Comparison of ENCODE assay signal across 1 cellular context in genomic region chr2:188434018-188434417, GRCh38.
TF ChIP-seq lines count a peak whose summit lies in the region.

No MANE protein-coding gene starts in this region.

TF ChIP-seq in K562, 482 proteins besides CTCF, POLR2A, EP300 and RAD21:
- 0 out of 2 replicates have a peak, but pooled peaks have one; percentile 11 for TF ChIP-seq PKNOX1 (IDR thresholded peaks at IDR 0.05)
- TF ChIP-seq ZNF79 (CRISPR knock-in tag; IDR thresholded peaks at IDR 0.05; ENCODE audit: low read depth), result no peak
- TF ChIP-seq MLX (CRISPR knock-in tag; conservative IDR thresholded peaks at IDR 0.05), result no peak
- no peak for TF ChIP-seq SNAPC5 (CRISPR knock-in tag; IDR thresholded peaks at IDR 0.05)
- no peak for TF ChIP-seq CBX5 (IDR thresholded peaks at IDR 0.05; ENCODE audit: borderline replicate concordance, low read depth)
- TF ChIP-seq MCM3 (IDR thresholded peaks at IDR 0.05), result no peak
- TF ChIP-seq PBX2 (CRISPR knock-in tag; IDR thresholded peaks at IDR 0.05; ENCODE audit: low read depth), result no peak
- TF ChIP-seq PBX2 (tag; conservative IDR thresholded peaks at IDR 0.05; ENCODE audit: low read depth), result peak; percentile 58
